ENCODE assay signal across 13 cellular contexts in the genomic region with DNA sequence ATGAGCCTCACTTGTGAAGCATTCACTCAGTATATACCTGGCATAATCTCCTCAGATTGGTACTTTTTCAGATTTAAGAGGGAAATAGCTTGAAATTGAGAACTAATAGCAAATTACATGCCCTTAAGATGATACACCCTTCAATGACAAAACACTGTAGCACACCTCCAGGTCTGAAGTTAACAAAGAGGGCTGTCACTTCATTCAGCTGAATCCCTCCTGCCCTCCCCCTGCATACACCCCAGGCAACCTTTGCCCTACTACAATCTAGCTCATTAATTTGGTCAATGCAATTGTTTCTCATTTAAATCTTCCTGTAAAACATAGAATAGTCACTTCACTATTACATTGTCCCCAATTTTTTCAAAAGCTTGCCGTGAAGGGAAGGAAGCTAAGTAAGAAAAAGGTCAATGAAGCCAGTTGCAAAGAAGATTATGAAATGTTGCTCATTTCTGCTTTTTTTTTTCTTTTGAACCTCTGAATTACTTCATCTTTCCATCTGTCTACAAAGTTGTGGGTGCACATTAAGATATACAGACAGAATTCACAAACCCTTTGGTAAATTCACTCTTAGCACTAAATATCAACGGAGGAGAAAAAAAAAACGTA.
DNase-seq lines count a peak whose midpoint lies in the region; ATAC-seq and TF ChIP-seq lines count a peak whose summit lies in the region.
"Had no signal": no experiment of that assay in that cellular context is flagged by ENCODE, and none has a peak within 500 bp of the region (broad histone marks: within the 10 kb centered on the region; RNA-seq: fewer than 3 reads in every experiment).

No MANE protein-coding gene starts in this region.

- TF ChIP-seq POLR2A in Peyer's patch (IDR thresholded peaks at IDR 0.05) (no peak), esophagus muscularis mucosa (IDR thresholded peaks at IDR 0.05; ENCODE audit: low read depth) (no peak)

- H3K36me3 ChIP-seq in Peyer's patch: no peaks in the 10 kb centered on the region
- no peaks in the 10 kb centered on the region for H3K36me3 ChIP-seq in colonic mucosa
- H3K36me3 ChIP-seq in thymus (ENCODE audit: control insufficient read depth, insufficient read depth): no peaks in the 10 kb centered on the region
- no peaks in the 10 kb centered on the region for H3K36me3 ChIP-seq in esophagus muscularis mucosa

- WGBS in thymus: 55% methylated on average over 3 of the region's 3 CpGs
- 69% methylated on average over 3 of the region's 3 CpGs for WGBS in esophagus muscularis mucosa

- no peak for DNase-seq in activated naive CD4-positive, alpha-beta T cell treated with anti-CD3 and anti-CD28 coated beads, Interleukin-2, amount 50 U/mL, for 16 hours
- DNase-seq in Peyer's patch: no peak
- DNase-seq in colonic mucosa: no peak
- DNase-seq in coronary artery (ENCODE audit: low spot score): no peak
- no peak for DNase-seq in esophagus muscularis mucosa (ENCODE audit: extremely low spot score)
- DNase-seq: anterior cingulate cortex, NCI-H2171 treated with DMSO at 0.1 percent for 48 hours, testis had no signal

- no peaks in the 10 kb centered on the region for H3K27me3 Mint-ChIP-seq in activated naive CD4-positive, alpha-beta T cell treated with anti-CD3 and anti-CD28 coated beads, Interleukin-2, amount 50 U/mL, for 24 hours

- no peak overlapping the region for H3K9ac ChIP-seq in colonic mucosa (ENCODE audit: low read depth in 2 of 2, low read length in 2 of 2)
- H3K9ac ChIP-seq: GM23248 had no signal

- peaks cover 0 to 22% (median 10%) of the 10 kb centered on the region in 4 donors for H3K4me1 ChIP-seq in Peyer's patch
- H3K4me1 ChIP-seq in colonic mucosa: no peaks in the 10 kb centered on the region
- peaks cover 13% of the 10 kb centered on the region for H3K4me1 ChIP-seq in thymus (ENCODE audit: control insufficient read depth, insufficient read depth, low read length)
- peaks cover 5 to 31% (median 17%) of the 10 kb centered on the region in 4 donors for H3K4me1 ChIP-seq in esophagus muscularis mucosa
- H3K4me1 ChIP-seq: testis had no signal

- no peak for TF ChIP-seq EP300 in esophagus muscularis mucosa (IDR thresholded peaks at IDR 0.05)

- H3K27ac ChIP-seq in Peyer's patch: peak overlapping the region in 3 of 4 donors; percentile 1 to 66 (median 21)
- peak overlapping the region; percentile 3 for H3K27ac ChIP-seq in colonic mucosa
- peak overlapping the region; percentile 70 for H3K27ac ChIP-seq in thymus (ENCODE audit: low read depth)
- peak overlapping the region in 1 of 2 donors; percentile 54 for H3K27ac ChIP-seq in coronary artery
- H3K27ac ChIP-seq in esophagus muscularis mucosa (replicated peaks in 1 of 4): no peak overlapping the region
- H3K27ac ChIP-seq: GM23248, RWPE1, testis had no signal

- H3K4me3 Mint-ChIP-seq in activated naive CD4-positive, alpha-beta T cell treated with anti-CD3 and anti-CD28 coated beads, Interleukin-2, amount 50 U/mL, for 24 hours: peak overlapping the region; percentile 78

- peak overlapping the region; percentile 96 for H3K27ac Mint-ChIP-seq in activated naive CD4-positive, alpha-beta T cell treated with anti-CD3 and anti-CD28 coated beads, Interleukin-2, amount 50 U/mL, for 24 hours

- peaks cover 3% of the 10 kb centered on the region for H3K36me3 Mint-ChIP-seq in activated naive CD4-positive, alpha-beta T cell treated with anti-CD3 and anti-CD28 coated beads, Interleukin-2, amount 50 U/mL, for 24 hours

- no peak for ATAC-seq in HG03108 (IDR thresholded peaks at IDR 0.05; ENCODE audit: unreplicated experiment)

- intact Hi-C loops in colonic mucosa (cut with DNase I): no loop called here
- intact Hi-C loops in esophagus muscularis mucosa (cut with DNase I): no loop called here

- TF ChIP-seq CTCF in Peyer's patch (IDR thresholded peaks at IDR 0.05) (no peak), colonic mucosa (IDR thresholded peaks at IDR 0.05) (no peak), coronary artery (IDR thresholded peaks at IDR 0.05) (no peak), esophagus muscularis mucosa (IDR thresholded peaks at IDR 0.05) (no peak)

- no peaks in the 10 kb centered on the region for H3K9me3 ChIP-seq in Peyer's patch
- no peaks in the 10 kb centered on the region for H3K9me3 ChIP-seq in colonic mucosa
- H3K9me3 ChIP-seq in thymus (ENCODE audit: control insufficient read depth): no peaks in the 10 kb centered on the region
- no peaks in the 10 kb centered on the region for H3K9me3 ChIP-seq in esophagus muscularis mucosa
- H3K9me3 ChIP-seq: testis had no signal

- H3K4me1 Mint-ChIP-seq in activated naive CD4-positive, alpha-beta T cell treated with anti-CD3 and anti-CD28 coated beads, Interleukin-2, amount 50 U/mL, for 24 hours: peaks cover 76% of the 10 kb centered on the region

- no peaks in the 10 kb centered on the region for H3K27me3 ChIP-seq in Peyer's patch
- H3K27me3 ChIP-seq in colonic mucosa: no peaks in the 10 kb centered on the region
- no peaks in the 10 kb centered on the region for H3K27me3 ChIP-seq in thymus (ENCODE audit: control insufficient read depth, insufficient read depth)
- no peaks in the 10 kb centered on the region for H3K27me3 ChIP-seq in esophagus muscularis mucosa
- H3K27me3 ChIP-seq: testis had no signal

- no peaks in the 10 kb centered on the region for H3K9me3 Mint-ChIP-seq in activated naive CD4-positive, alpha-beta T cell treated with anti-CD3 and anti-CD28 coated beads, Interleukin-2, amount 50 U/mL, for 24 hours

- H3K4me3 ChIP-seq in Peyer's patch (no peak overlapping the region), colonic mucosa (no peak overlapping the region), thymus (ENCODE audit: low read length) (no peak overlapping the region), coronary artery (no peak overlapping the region), esophagus muscularis mucosa (no peak overlapping the region)
- H3K4me3 ChIP-seq: GM23248, testis had no signal

Comparison
In these comparisons a context has a peak if more than half of its experiments do, and no peak if none do; other contexts are left out.
1. H3K27ac ChIP-seq: peak in Peyer's patch (3 of 4), colonic mucosa (single experiment) and thymus (single experiment); none in esophagus muscularis mucosa (0 of 4).